In genomic region chr1:211918665-211919414, GRCh38 we compare ENCODE assay signal across 1 cellular context.
TF ChIP-seq lines count a peak whose summit lies in the region.

No MANE protein-coding gene starts in this region.

TF ChIP-seq in SK-N-SH treated with all-trans-retinoic acid at 6 μM for 48 hours, 23 proteins besides CTCF, POLR2A, EP300 and RAD21 (continued from another document):
- no peak for TF ChIP-seq TSHZ2 (CRISPR knock-in tag; IDR thresholded peaks at IDR 0.05)
- no peak for TF ChIP-seq ZFP3 (CRISPR knock-in tag; IDR thresholded peaks at IDR 0.05)
- TF ChIP-seq ZFP30 (CRISPR knock-in tag; IDR thresholded peaks at IDR 0.05), result no peak
TF ChIP-seq in SK-N-SH treated with all-trans-retinoic acid at 6 μM for 48 hours: peak in this region for 0.
